ENCODE assay signal across 19 cellular contexts in genomic region chr9:7104625-7105024, GRCh38.
"Had no signal": no experiment of that assay in that cellular context is flagged by ENCODE, and none has a peak within 500 bp of the region (broad histone marks: within the 10 kb centered on the region; RNA-seq: fewer than 3 reads in every experiment).

No MANE protein-coding gene starts in this region.

- H3K4me3 Mint-ChIP-seq: activated B cell treated with CpG ODN at 0.5 μM for 24 hours; activated CD4-positive, alpha-beta memory T cell treated with anti-CD3 and anti-CD28 coated beads for 36 hours; activated CD8-positive, alpha-beta memory T cell treated with anti-CD3 and anti-CD28 coated beads, Interleukin-2, amount 10 ng/mL, durations not matched to agents 7 days and 5 days; activated naive CD8-positive, alpha-beta T cell; endodermal cell; immature natural killer cell; naive B cell; stimulated activated naive B cell treated with anti-CD40 and anti-IgM and Interleukin-4, amounts not matched to agents 10 μg/mL and 1 μg/mL and 100 μg/mL, for 72 hours; T-helper 2 cell treated with Interferon-gamma antibody and Interleukin-4, amounts not matched to agents 5 μg/mL and 100 μg/mL, for 36 hours had no signal

- H3K27ac Mint-ChIP-seq: activated B cell treated with CpG ODN at 0.5 μM for 24 hours; activated CD4-positive, alpha-beta memory T cell treated with anti-CD3 and anti-CD28 coated beads for 36 hours; activated CD8-positive, alpha-beta memory T cell treated with anti-CD3 and anti-CD28 coated beads, Interleukin-2, amount 10 ng/mL, durations not matched to agents 7 days and 5 days; activated naive CD8-positive, alpha-beta T cell; endodermal cell; stimulated activated naive B cell treated with anti-CD40 and anti-IgM and Interleukin-4, amounts not matched to agents 10 μg/mL and 1 μg/mL and 100 μg/mL, for 72 hours; T-helper 2 cell treated with Interferon-gamma antibody and Interleukin-4, amounts not matched to agents 5 μg/mL and 100 μg/mL, for 36 hours had no signal

- H3K4me1 ChIP-seq: pancreas, sigmoid colon had no signal

- H3K4me1 Mint-ChIP-seq: activated B cell treated with CpG ODN at 0.5 μM for 24 hours; activated CD8-positive, alpha-beta memory T cell treated with anti-CD3 and anti-CD28 coated beads, Interleukin-2, amount 10 ng/mL, durations not matched to agents 7 days and 5 days; stimulated activated naive B cell treated with anti-CD40 and anti-IgM and Interleukin-4, amounts not matched to agents 10 μg/mL and 1 μg/mL and 100 μg/mL, for 72 hours had no signal

- H3K9me3 Mint-ChIP-seq: activated CD4-positive, alpha-beta memory T cell treated with anti-CD3 and anti-CD28 coated beads for 36 hours; immature natural killer cell; stimulated activated naive B cell treated with anti-CD40 and anti-IgM and Interleukin-4, amounts not matched to agents 10 μg/mL and 1 μg/mL and 100 μg/mL, for 72 hours; T-helper 2 cell treated with Interferon-gamma antibody and Interleukin-4, amounts not matched to agents 5 μg/mL and 100 μg/mL, for 36 hours had no signal

- H3K27me3 ChIP-seq: pancreas, sigmoid colon had no signal

- H3K4me3 ChIP-seq: mucosa of descending colon, pancreas, sigmoid colon, thoracic aorta had no signal

- H3K27ac ChIP-seq: pancreas, sigmoid colon, thoracic aorta had no signal

- ATAC-seq: activated CD8-positive, alpha-beta memory T cell treated with anti-CD3 and anti-CD28 coated beads, Interleukin-2, amount 10 ng/mL, durations not matched to agents 7 days and 5 days; pancreas; stimulated activated naive B cell treated with anti-CD40 and anti-IgM and Interleukin-4, amounts not matched to agents 10 μg/mL and 1 μg/mL and 100 μg/mL, for 72 hours had no signal

- H3K27me3 Mint-ChIP-seq: activated B cell treated with CpG ODN at 0.5 μM for 24 hours; activated CD4-positive, alpha-beta memory T cell treated with anti-CD3 and anti-CD28 coated beads for 36 hours; activated CD8-positive, alpha-beta memory T cell treated with anti-CD3 and anti-CD28 coated beads, Interleukin-2, amount 10 ng/mL, durations not matched to agents 7 days and 5 days; activated naive CD8-positive, alpha-beta T cell; naive B cell; stimulated activated naive B cell treated with anti-CD40 and anti-IgM and Interleukin-4, amounts not matched to agents 10 μg/mL and 1 μg/mL and 100 μg/mL, for 72 hours had no signal

- H3K9me3 ChIP-seq: mucosa of descending colon, pancreas, sigmoid colon, thoracic aorta had no signal

- DNase-seq: activated B cell treated with CpG ODN at 0.5 μM for 24 hours; activated CD4-positive, alpha-beta memory T cell treated with anti-CD3 and anti-CD28 coated beads for 36 hours; activated CD4-positive, alpha-beta T cell treated with anti-CD3 and anti-CD28 coated beads for 4 hours; activated CD8-positive, alpha-beta memory T cell treated with anti-CD3 and anti-CD28 coated beads, Interleukin-2, amount 10 ng/mL, durations not matched to agents 7 days and 5 days; amniotic stem cell; central memory CD4-positive, alpha-beta T cell; endodermal cell; foreskin melanocyte; immature natural killer cell; kidney glomerular epithelial cell; mesenchymal stem cell; mucosa of descending colon; naive B cell; pancreas; sigmoid colon; stimulated activated naive B cell treated with anti-CD40 and anti-IgM and Interleukin-4, amounts not matched to agents 10 μg/mL and 1 μg/mL and 100 μg/mL, for 72 hours had no signal
